ENCODE assay signal across 9 cellular contexts in the genomic region with DNA sequence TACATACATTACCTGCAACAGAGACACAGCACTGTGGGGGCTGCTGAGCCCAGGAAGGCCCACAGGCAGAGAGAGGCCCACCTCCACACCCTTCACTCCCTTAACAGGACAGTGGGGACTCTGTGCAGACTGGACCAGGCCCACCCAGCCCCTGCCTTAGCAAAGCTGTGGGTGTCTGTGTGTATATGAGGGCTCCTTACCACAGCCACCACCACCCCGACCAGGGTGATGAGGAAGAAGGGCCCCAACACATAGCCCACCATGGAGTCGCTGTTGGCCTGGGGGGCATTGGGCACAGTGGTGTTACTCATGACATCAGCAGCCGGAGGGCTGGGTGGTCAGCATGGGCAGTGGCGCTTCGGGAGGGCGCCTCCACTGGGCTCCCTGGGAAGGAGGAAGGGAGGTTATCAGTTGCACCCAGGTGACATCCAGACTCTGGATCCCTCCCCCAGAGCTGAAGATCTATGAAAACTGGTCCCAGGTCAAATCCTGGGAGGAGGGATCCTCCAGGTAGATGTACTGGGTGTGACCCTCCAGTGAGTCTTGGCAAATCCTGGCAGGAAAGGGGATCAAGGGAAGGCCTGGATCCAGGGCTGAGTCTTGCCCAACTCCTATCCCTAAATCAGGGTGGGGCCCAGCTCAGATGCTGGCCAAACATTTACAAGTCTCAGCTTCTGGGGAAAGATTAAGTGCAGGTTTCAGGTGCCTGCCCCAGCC. TPM values are rescaled to one million over a fixed set of nuclear protein-coding genes. Genes with fewer than 3 reads are reported as not detected.
DNase-seq lines count a peak whose midpoint lies in the region; ATAC-seq and TF ChIP-seq lines count a peak whose summit lies in the region.
"Had no signal": no experiment of that assay in that cellular context is flagged by ENCODE, and none has a peak within 500 bp of the region (broad histone marks: within the 10 kb centered on the region; RNA-seq: fewer than 3 reads in every experiment).

No MANE protein-coding gene starts in this region.

- H4K20me1 ChIP-seq in OCI-LY3 (ENCODE audit: insufficient read depth, low read length), result peaks cover 18% of the 10 kb centered on the region

- peak overlapping the region; percentile 92 for H3K9ac ChIP-seq in OCI-LY3 (ENCODE audit: low read length)

- peaks cover 11% of the 10 kb centered on the region for H3K36me3 ChIP-seq in OCI-LY3 (replicated peaks; ENCODE audit: low read depth, low read length)
- peaks cover 0 to 12% of the 10 kb centered on the region in 2 donors for H3K36me3 ChIP-seq in psoas muscle (ENCODE audit: insufficient read depth in 1 of 2, low read depth in 1 of 2)
- H3K36me3 ChIP-seq in mucosa of descending colon (ENCODE audit: low read depth), result no peaks in the 10 kb centered on the region

- intact Hi-C loops in psoas muscle (cut with DNase I) (loop anchor here (2.0 kb wide), 2 partner anchors 145 to 167 kb away; a partner anchor contains a TSS), mucosa of descending colon (cut with DNase I, micrococcal nuclease) (loop anchor here (10.0 kb wide), 1 partner anchor 167 kb away; no protein-coding TSS in a partner anchor)

- no peaks in the 10 kb centered on the region for H3K9me3 ChIP-seq in OCI-LY3 (ENCODE audit: insufficient read depth, low read length)
- H3K9me3 ChIP-seq in psoas muscle, result no peaks in the 10 kb centered on the region
- no peaks in the 10 kb centered on the region for H3K9me3 ChIP-seq in mucosa of descending colon

- TF ChIP-seq CTCF in OCI-LY3 (IDR thresholded peaks at IDR 0.05; ENCODE audit: low read depth, low read length) (no peak), psoas muscle (IDR thresholded peaks at IDR 0.05) (no peak), mucosa of descending colon (IDR thresholded peaks at IDR 0.05) (no peak)

- H3K4me3 ChIP-seq in OCI-LY3 (ENCODE audit: low read length) (peak overlapping the region; percentile 99), psoas muscle (peak overlapping the region; percentile 72), mucosa of descending colon (no peak overlapping the region)

- WGBS in psoas muscle, 3 donors, result 80 to 88% (median 87%) methylated on average over 3 to 6 of the region's 6 CpGs

- H3K4me1 ChIP-seq in OCI-LY3 (ENCODE audit: low read length) (peaks cover 18% of the 10 kb centered on the region; the same call in 1 of the 2 replicates), psoas muscle (peaks cover 32% of the 10 kb centered on the region), mucosa of descending colon (ENCODE audit: low read depth) (peaks cover 12% of the 10 kb centered on the region)

- H3K27ac ChIP-seq in OCI-LY3 (ENCODE audit: low read length), result 0 out of 2 replicates have a peak overlapping the region, but pooled peaks have one; percentile 59
- peak overlapping the region; percentile 93 for H3K27ac ChIP-seq in epithelial cell of prostate
- peak overlapping the region; percentile 89 for H3K27ac ChIP-seq in psoas muscle

- H3K79me2 ChIP-seq in OCI-LY3 (ENCODE audit: low read length), result peaks cover 16% of the 10 kb centered on the region; the same call in 1 of the 2 replicates

- DNase-seq in GM03348 (ENCODE audit: low spot score) (peak; percentile 11), epithelial cell of prostate (ENCODE audit: low read depth, low spot score) (no peak), psoas muscle (no peak), mucosa of descending colon (no peak)
- DNase-seq: activated gamma-delta T cell treated with Interleukin-2 at 50 U/mL for 16 hours had no signal

- H3K4me2 ChIP-seq in OCI-LY3 (ENCODE audit: low read length), result peak overlapping the region; percentile 97

- H3K27me3 ChIP-seq in OCI-LY3 (ENCODE audit: low read depth, low read length) (no peaks in the 10 kb centered on the region), psoas muscle (ENCODE audit: insufficient read depth in 3 of 3, low read length in 2 of 3) (no peaks in the 10 kb centered on the region)

- no peak overlapping the region for H2AFZ ChIP-seq in OCI-LY3 (ENCODE audit: low read depth, low read length)

- no peak for ATAC-seq in psoas muscle
- ATAC-seq in GM18502 (IDR thresholded peaks at IDR 0.05; ENCODE audit: poor library complexity, unreplicated experiment), result no peak
- ATAC-seq in mucosa of descending colon, result no peak
- no peak for ATAC-seq in GM18909 (IDR thresholded peaks at IDR 0.05; ENCODE audit: poor library complexity, unreplicated experiment)
- ATAC-seq in HG02938 (IDR thresholded peaks at IDR 0.05; ENCODE audit: unreplicated experiment), result no peak

RNA-seq across cellular contexts. Expression of a gene that starts 1.2 kb away (rescaled TPM):
- total RNA-seq in psoas muscle (10 to 100 TPM; 14.4 to 59.4 (median 31.5) TPM), mucosa of descending colon (10 to 100 TPM in 2 of 3 donors, 1 to 10 TPM in 1; 6.5 to 15.1 (median 11.2) TPM)
- 100 to 1,000 TPM in 1 of 3 donors, 10 to 100 TPM in 2; 24.6 to 100 (median 44.1) TPM for polyA plus RNA-seq in psoas muscle

RNA-seq across cellular contexts. Expression of a gene that starts 11.0 kb away (rescaled TPM):
- 100 to 1,000 TPM in 3 of 4 donors, 10 to 100 TPM in 1; 83.5 to 151 (median 128) TPM for total RNA-seq in psoas muscle
- polyA plus RNA-seq in psoas muscle, result 100 to 1,000 TPM; 111 to 389 (median 205) TPM
- 100 to 1,000 TPM in 2 of 3 donors, 10 to 100 TPM in 1; 49.4 to 176 (median 124) TPM for total RNA-seq in mucosa of descending colon
